Comparison of ENCODE assay signal across 17 cellular contexts in the genomic region with DNA sequence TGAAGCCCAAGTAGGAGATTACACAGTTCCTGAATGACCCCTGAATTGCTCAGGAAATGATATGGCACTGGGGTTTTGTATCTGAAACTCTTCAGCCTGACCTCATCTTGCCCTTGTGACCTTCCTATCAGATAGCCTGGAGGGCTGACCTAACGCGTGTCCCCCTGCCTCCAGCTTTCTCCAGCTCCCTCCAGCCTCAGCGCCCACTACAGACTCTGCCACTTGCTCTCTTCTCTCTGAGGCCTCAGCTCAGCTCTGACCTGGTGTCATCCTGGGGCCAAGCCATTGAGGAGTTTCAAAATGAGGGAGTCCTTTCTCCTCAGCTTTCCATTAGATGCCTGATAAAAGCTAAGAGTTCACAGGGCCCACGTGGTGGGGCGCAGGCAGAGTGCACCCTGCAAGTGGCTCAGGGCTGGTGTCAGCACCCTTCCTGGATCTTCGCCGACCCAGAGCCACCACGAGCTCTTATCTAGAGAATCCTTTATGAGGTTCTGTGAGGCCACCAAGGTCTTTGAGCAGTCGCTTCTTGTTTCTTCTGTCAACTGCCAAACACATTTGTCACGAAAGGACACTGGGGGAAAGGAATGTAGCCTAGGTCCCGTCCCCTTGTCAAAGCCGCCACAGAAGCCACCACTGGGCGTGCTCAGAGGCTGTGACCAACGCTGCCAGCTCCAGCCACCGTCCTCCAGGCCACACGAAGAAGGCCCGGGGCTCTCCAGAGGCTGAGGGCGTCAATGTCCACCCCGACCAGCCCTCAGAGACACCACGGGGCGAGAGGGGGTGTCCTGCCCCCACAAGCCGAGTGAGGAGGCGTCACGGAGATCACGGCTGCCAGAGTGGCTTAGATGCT.
DNase-seq lines count a peak whose midpoint lies in the region; ATAC-seq and TF ChIP-seq lines count a peak whose summit lies in the region.
"Had no signal": no experiment of that assay in that cellular context is flagged by ENCODE, and none has a peak within 500 bp of the region (broad histone marks: within the 10 kb centered on the region; RNA-seq: fewer than 3 reads in every experiment).

No MANE protein-coding gene starts in this region.

- H3K27me3 Mint-ChIP-seq in progenitor cell of endocrine pancreas: peaks cover 4% of the 10 kb centered on the region

- H3K27ac ChIP-seq in DND-41 (ENCODE audit: low read length): no peak overlapping the region
- H3K27ac ChIP-seq: BLaER1 had no signal

- no peaks in the 10 kb centered on the region for H3K9me3 Mint-ChIP-seq in progenitor cell of endocrine pancreas (ENCODE audit: low read depth)

- peaks cover 17% of the 10 kb centered on the region for H3K27me3 ChIP-seq in DND-41 (ENCODE audit: insufficient read depth, low read length, poor library complexity)
- H3K27me3 ChIP-seq: BLaER1 had no signal

- DNase-seq in 8988T: peak; percentile 6
- peak; percentile 0 for DNase-seq in DND-41
- DNase-seq in islet precursor cell: peak; percentile 43
- DNase-seq in progenitor cell of endocrine pancreas (ENCODE audit: low spot score, unreplicated experiment): peak; percentile 7
- DNase-seq in COLO829 (ENCODE audit: low spot score): no peak
- DNase-seq in HuH-7 (ENCODE audit: low spot score): no peak
- DNase-seq: DMS153, Karpas-422, MM.1S, NCI-H187 treated with DMSO at 0.1 percent for 48 hours, NCI-H2171, NCI-H510A, NCI-H82, SHP77 treated with DMSO at 0.1 percent for 48 hours had no signal

- H3K4me3 ChIP-seq in DND-41 (ENCODE audit: low read depth in 1 of 2, low read length in 2 of 2): no peak overlapping the region
- H3K4me3 ChIP-seq: BLaER1 had no signal

- H3K27ac Mint-ChIP-seq in progenitor cell of endocrine pancreas: no peak overlapping the region

- no peak for TF ChIP-seq CTCF in DND-41 (IDR thresholded peaks at IDR 0.05; ENCODE audit: borderline replicate concordance, extremely low read depth, low read length, poor library complexity, severe bottlenecking)
- TF ChIP-seq CTCF in progenitor cell of endocrine pancreas (IDR thresholded peaks at IDR 0.05; ENCODE audit: unreplicated experiment): no peak

- no peak overlapping the region for H3K4me2 ChIP-seq in DND-41 (ENCODE audit: insufficient read depth, low read length)
- H3K4me2 ChIP-seq: BLaER1 had no signal

- no peaks in the 10 kb centered on the region for H3K4me1 ChIP-seq in DND-41 (ENCODE audit: insufficient read depth, low read length)

- ATAC-seq in DND-41 (ENCODE audit: insufficient read depth, low read depth) (no peak), GM21390 (IDR thresholded peaks at IDR 0.05; ENCODE audit: unreplicated experiment) (no peak)
- ATAC-seq: HepG2 had no signal

- H3K36me3 Mint-ChIP-seq in progenitor cell of endocrine pancreas (ENCODE audit: insufficient read depth): no peaks in the 10 kb centered on the region

- no peaks in the 10 kb centered on the region for H4K20me1 ChIP-seq in DND-41 (ENCODE audit: insufficient read depth, low read length)
- H4K20me1 ChIP-seq: BLaER1 had no signal

- no peaks in the 10 kb centered on the region for H3K36me3 ChIP-seq in DND-41 (ENCODE audit: insufficient read depth, low read length)
- H3K36me3 ChIP-seq: BLaER1 had no signal

- no peaks in the 10 kb centered on the region for H3K79me2 ChIP-seq in DND-41 (ENCODE audit: insufficient read depth, low read length)

- H2AFZ ChIP-seq in DND-41 (ENCODE audit: low read depth, low read length): no peak overlapping the region

- no peaks in the 10 kb centered on the region for H3K9me3 ChIP-seq in DND-41 (ENCODE audit: insufficient read depth, low read length, severe bottlenecking)
- H3K9me3 ChIP-seq: BLaER1 had no signal

- peaks cover 4% of the 10 kb centered on the region for H3K4me1 Mint-ChIP-seq in progenitor cell of endocrine pancreas (ENCODE audit: low read depth)

- H3K9ac ChIP-seq in DND-41 (ENCODE audit: low read depth, low read length): no peak overlapping the region
- H3K9ac ChIP-seq: BLaER1 had no signal

- H3K4me3 Mint-ChIP-seq in progenitor cell of endocrine pancreas (ENCODE audit: low read depth): no peak overlapping the region

Comparison
In these comparisons a context has a peak if more than half of its experiments do, and no peak if none do; other contexts are left out.
1. DNase-seq: peak in 8988T (single experiment), DND-41 (single experiment), islet precursor cell (single experiment) and progenitor cell of endocrine pancreas (single experiment); none in COLO829 (single experiment) and HuH-7 (single experiment).